Comparison of ENCODE assay signal across 17 cellular contexts in genomic region chr4:168621806-168622589, GRCh38.
DNase-seq lines count a peak whose midpoint lies in the region; ATAC-seq and TF ChIP-seq lines count a peak whose summit lies in the region.
"Had no signal": no experiment of that assay in that cellular context is flagged by ENCODE, and none has a peak within 500 bp of the region (broad histone marks: within the 10 kb centered on the region; RNA-seq: fewer than 3 reads in every experiment).

No MANE protein-coding gene starts in this region.

- peak overlapping the region; percentile 52 for H2AK9ac ChIP-seq in IMR-90 (replicated peaks; ENCODE audit: low read depth, low read length, poor library complexity)

- no peaks in the 10 kb centered on the region for H3K9me3 Mint-ChIP-seq in mesothelial cell of epicardium
- no peaks in the 10 kb centered on the region for H3K9me3 Mint-ChIP-seq in activated naive CD4-positive, alpha-beta T cell treated with anti-CD3 and anti-CD28 coated beads, Interleukin-2, amount 50 U/mL, for 72 hours

- H2BK5ac ChIP-seq in IMR-90 (ENCODE audit: low read depth, low read length, poor library complexity, severe bottlenecking) = peak overlapping the region; percentile 84

- no peaks in the 10 kb centered on the region for H3K79me1 ChIP-seq in IMR-90 (ENCODE audit: low read depth in 1 of 2, low read length in 2 of 2)

- DNase-seq in AG08395 (ENCODE audit: low spot score) (peak; percentile 57), IMR-90 (peak; percentile 90), cerebellum (ENCODE audit: low spot score) (peak; percentile 33), mesothelial cell of epicardium (ENCODE audit: low spot score in 2 of 2, unreplicated experiment in 2 of 2) (no peak), NCI-H1092 (lab: John Stamatoyannopoulos, UW) (no peak), ecto neural progenitor cell (ENCODE audit: low spot score) (no peak), NCI-H2227 (lab: John Stamatoyannopoulos, UW; ENCODE audit: unreplicated experiment) (no peak)
- DNase-seq in activated naive CD4-positive, alpha-beta T cell treated with anti-CD3 and anti-CD28 coated beads, Interleukin-2, amount 50 U/mL, for 72 hours (ENCODE audit: low spot score in 2 of 2) = no peak
- DNase-seq: activated CD4-positive, alpha-beta T cell treated with anti-CD3 and anti-CD28 coated beads for 48 hours; activated T-cell treated with anti-CD3 and anti-CD28 coated beads for 4 hours; dermis blood vessel endothelial cell; DMS79 treated with DMSO at 0.1 percent for 48 hours; MG63; NCI-H2107; occipital lobe had no signal

- H3K27me3 ChIP-seq in IMR-90 (ENCODE audit: control insufficient read depth, insufficient read depth, low read length) = no peaks in the 10 kb centered on the region
- H3K27me3 ChIP-seq: BLaER1, MG63 had no signal

- POLR2A ChIA-PET in IMR-90 (lab: Charles Lee; ENCODE audit: unreplicated experiment) = no interaction called here

- peak overlapping the region; percentile 90 for H3K18ac ChIP-seq in IMR-90 (ENCODE audit: low read depth, low read length)

- peak overlapping the region; percentile 47 for H3K27ac Mint-ChIP-seq in mesothelial cell of epicardium
- no peak overlapping the region for H3K27ac Mint-ChIP-seq in activated naive CD4-positive, alpha-beta T cell treated with anti-CD3 and anti-CD28 coated beads, Interleukin-2, amount 50 U/mL, for 72 hours

- peak overlapping the region; percentile 52; the same call in 1 of the 2 replicates for H3K56ac ChIP-seq in IMR-90 (ENCODE audit: extremely low read depth, insufficient read depth, low read length)

- H3K4me3 Mint-ChIP-seq in mesothelial cell of epicardium = no peak overlapping the region

- H3K9ac ChIP-seq in IMR-90 (ENCODE audit: low read depth, low read length) = no peak overlapping the region
- H3K9ac ChIP-seq: BLaER1 had no signal

- H3K27ac ChIP-seq in IMR-90 (ENCODE audit: insufficient read depth, low read length) = no peak overlapping the region; the same call in 1 of the 2 replicates
- H3K27ac ChIP-seq: BLaER1 had no signal

- H3K4ac ChIP-seq in IMR-90 (ENCODE audit: low read depth, low read length) = peak overlapping the region; percentile 97

- H3K23ac ChIP-seq in IMR-90 (ENCODE audit: low read depth, low read length) = peak overlapping the region; percentile 80; the same call in 1 of the 2 replicates

- H3K4me1 Mint-ChIP-seq in mesothelial cell of epicardium = peaks cover 20% of the 10 kb centered on the region

- peak overlapping the region; percentile 24; the same call in 1 of the 2 replicates for H3K4me2 ChIP-seq in IMR-90 (ENCODE audit: low read depth, low read length)
- H3K4me2 ChIP-seq: BLaER1 had no signal

- H2AFZ ChIP-seq in IMR-90 (replicated peaks; ENCODE audit: low read length, poor library complexity) = no peak overlapping the region

- H3K14ac ChIP-seq in IMR-90 (replicated peaks; ENCODE audit: low read depth, low read length) = peak overlapping the region; percentile 93

- H3K9me1 ChIP-seq in IMR-90 (ENCODE audit: insufficient read depth, low read length) = peaks cover 15% of the 10 kb centered on the region

- H4K5ac ChIP-seq in IMR-90 (ENCODE audit: low read depth, low read length) = peak overlapping the region; percentile 86

- peak overlapping the region; percentile 54; the same call in 1 of the 3 replicates for H2BK15ac ChIP-seq in IMR-90 (ENCODE audit: low read depth, low read length)

- intact Hi-C loops in IMR-90 (cut with micrococcal nuclease) = no loop called here

- peak overlapping the region; percentile 90 for H4K91ac ChIP-seq in IMR-90 (ENCODE audit: insufficient read depth, low read depth, low read length)

- H4K20me1 ChIP-seq in IMR-90 (ENCODE audit: insufficient read depth, low read length) = no peaks in the 10 kb centered on the region
- H4K20me1 ChIP-seq: BLaER1 had no signal

- H3K9me3 ChIP-seq in IMR-90 (ENCODE audit: control insufficient read depth, insufficient read depth, low read length) = no peaks in the 10 kb centered on the region
- H3K9me3 ChIP-seq: BLaER1, MG63 had no signal

- H2BK120ac ChIP-seq in IMR-90 (ENCODE audit: low read depth, low read length) = peak overlapping the region; percentile 94

- peak overlapping the region in 1 of 2 experiments; percentile 92; a peak in 2 of 4 replicates for H4K8ac ChIP-seq in IMR-90 (ENCODE audit: low read depth in 2 of 2, low read length in 2 of 2)

- CTCF ChIA-PET in IMR-90 (lab: Yijun Ruan, JAX) = interaction anchor here (0.5 to 1.0 kb wide), 2 partner anchors 88 to 209 kb away, joined by 3 read pairs; no protein-coding TSS in a partner anchor

- H3K36me3 Mint-ChIP-seq in mesothelial cell of epicardium = no peaks in the 10 kb centered on the region
- no peaks in the 10 kb centered on the region for H3K36me3 Mint-ChIP-seq in activated naive CD4-positive, alpha-beta T cell treated with anti-CD3 and anti-CD28 coated beads, Interleukin-2, amount 50 U/mL, for 72 hours

- TF ChIP-seq CTCF in IMR-90 (conservative IDR thresholded peaks at IDR 0.05; ENCODE audit: low read depth, low read length) (no peak), mesothelial cell of epicardium (IDR thresholded peaks at IDR 0.05; ENCODE audit: unreplicated experiment) (no peak)

- H3K27me3 Mint-ChIP-seq in mesothelial cell of epicardium (ENCODE audit: low read depth) = no peaks in the 10 kb centered on the region

- dilution Hi-C loops in IMR-90 (cut with HindIII; ENCODE audit: low sequenced_read_pairs, unreplicated experiment) = no loop called here

- in situ Hi-C loops in IMR-90 (cut with MboI; ENCODE audit: low sequenced_read_pairs) = no loop called here

- no TSS peak for BruUV-seq in IMR-90 (replicated peaks; lab: Mats Ljungman, UMichigan)

- WGBS in IMR-90 (ENCODE audit: extremely low coverage in 2 of 2, insufficient read length in 1 of 2), 2 experiments = 80% methylated on average over 1 of the region's 9 CpGs; no CpG with 5 or more reads in 1 of the 2 experiments

- no peaks in the 10 kb centered on the region for H3K36me3 ChIP-seq in IMR-90 (ENCODE audit: control insufficient read depth, insufficient read depth, low read length)
- H3K36me3 ChIP-seq: BLaER1, MG63 had no signal

- no peak for TF ChIP-seq POLR2A in IMR-90 (IDR thresholded peaks at IDR 0.05; ENCODE audit: low read depth, low read length)

- peaks cover 22% of the 10 kb centered on the region for H3K4me1 ChIP-seq in IMR-90 (ENCODE audit: control insufficient read depth, insufficient read depth, low read length)
- H3K4me1 ChIP-seq: BLaER1 had no signal

- peak overlapping the region; percentile 96 for H2BK20ac ChIP-seq in IMR-90 (ENCODE audit: low read depth, low read length)

- peak; percentile 79 for ATAC-seq in IMR-90 (ENCODE audit: low read depth)
- ATAC-seq in activated naive CD4-positive, alpha-beta T cell treated with anti-CD3 and anti-CD28 coated beads, Interleukin-2, amount 50 U/mL, for 72 hours = no peak
- ATAC-seq: GM12878 had no signal

- H2AK5ac ChIP-seq in IMR-90 (ENCODE audit: low read depth, low read length) = peak overlapping the region; percentile 87

- no peak; the same call in 1 of the 2 replicates for TF ChIP-seq RAD21 in IMR-90 (IDR thresholded peaks at IDR 0.05; ENCODE audit: low read length)

- no peak overlapping the region for H3K4me3 ChIP-seq in IMR-90 (ENCODE audit: insufficient read depth, low read depth, low read length)
- H3K4me3 ChIP-seq: BLaER1, GM12878, MG63 had no signal

TF ChIP-seq in IMR-90, 13 proteins besides CTCF, POLR2A, EP300 and RAD21:
- TF ChIP-seq MAFK (IDR thresholded peaks at IDR 0.05; ENCODE audit: low read depth, low read length) (no peak), BHLHE40 (IDR thresholded peaks at IDR 0.05; ENCODE audit: low read depth, low read length) (peak; percentile 49; the same call in 1 of the 2 replicates), CEBPB (IDR thresholded peaks at IDR 0.05; ENCODE audit: low read depth, low read length) (peak; percentile 71)
TF ChIP-seq in IMR-90: peak in this region for 2.

Comparison
In these comparisons a context has a peak if more than half of its experiments do, and no peak if none do; other contexts are left out.
1. DNase-seq: peak in AG08395 (single experiment), IMR-90 (single experiment) and cerebellum (single experiment); none in mesothelial cell of epicardium (0 of 2), NCI-H1092 (single experiment), ecto neural progenitor cell (single experiment), activated naive CD4-positive, alpha-beta T cell treated with anti-CD3 and anti-CD28 coated beads, Interleukin-2, amount 50 U/mL, for 72 hours (0 of 2) and NCI-H2227 (single experiment).